In the genomic region with DNA sequence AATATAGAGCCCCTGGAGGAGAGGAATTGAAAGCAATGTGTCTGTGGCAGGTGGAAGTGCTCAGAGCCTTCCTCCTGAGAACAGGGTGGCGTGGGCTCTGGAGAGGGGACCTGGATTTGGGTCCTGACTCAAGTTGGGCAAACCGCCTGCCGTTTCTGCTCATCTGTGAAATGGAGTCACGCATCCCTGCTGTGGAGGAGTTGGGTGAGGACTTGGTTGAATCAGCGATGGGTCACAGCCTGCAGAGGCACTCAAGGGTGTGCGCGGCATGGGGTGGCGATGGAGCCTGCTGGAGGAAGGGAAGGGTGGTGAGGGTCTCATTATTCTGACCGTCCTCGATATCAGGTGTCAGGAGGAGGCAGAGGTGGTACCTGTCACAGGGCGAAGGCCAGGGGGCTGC, we compare ENCODE assay signal across 19 cellular contexts. TPM values are rescaled to one million over a fixed set of nuclear protein-coding genes. Genes with fewer than 3 reads are reported as not detected.
DNase-seq lines count a peak whose midpoint lies in the region; ATAC-seq and TF ChIP-seq lines count a peak whose summit lies in the region.
"Had no signal": no experiment of that assay in that cellular context is flagged by ENCODE, and none has a peak within 500 bp of the region (broad histone marks: within the 10 kb centered on the region; RNA-seq: fewer than 3 reads in every experiment).

No MANE protein-coding gene starts in this region.

- peak overlapping the region; percentile 54 for H3K4me3 Mint-ChIP-seq in activated T-cell treated with anti-CD3 and anti-CD28 coated beads, Interleukin-2, amount 50 U/mL, for 24 hours
- peak overlapping the region; percentile 71 for H3K4me3 Mint-ChIP-seq in activated naive CD8-positive, alpha-beta T cell treated with anti-CD3 and anti-CD28 coated beads, Interleukin-2, amount 50 U/mL, for 24 hours
- H3K4me3 Mint-ChIP-seq in stimulated activated memory B cell treated with anti-CD40 and anti-IgM and Interleukin-4, amounts not matched to agents 10 μg/mL and 1 μg/mL and 100 μg/mL, for 72 hours: peak overlapping the region; percentile 23
- no peak overlapping the region for H3K4me3 Mint-ChIP-seq in progenitor cell of endocrine pancreas (ENCODE audit: low read depth)

- no peaks in the 10 kb centered on the region for H3K27me3 Mint-ChIP-seq in activated T-cell treated with anti-CD3 and anti-CD28 coated beads, Interleukin-2, amount 50 U/mL, for 24 hours
- no peaks in the 10 kb centered on the region for H3K27me3 Mint-ChIP-seq in activated naive CD8-positive, alpha-beta T cell treated with anti-CD3 and anti-CD28 coated beads, Interleukin-2, amount 50 U/mL, for 24 hours
- peaks cover 40% of the 10 kb centered on the region for H3K27me3 Mint-ChIP-seq in stimulated activated memory B cell treated with anti-CD40 and anti-IgM and Interleukin-4, amounts not matched to agents 10 μg/mL and 1 μg/mL and 100 μg/mL, for 72 hours
- peaks cover 19% of the 10 kb centered on the region for H3K27me3 Mint-ChIP-seq in progenitor cell of endocrine pancreas

- DNase-seq in activated T-cell treated with anti-CD3 and anti-CD28 coated beads, Interleukin-2, amount 50 U/mL, for 24 hours: no peak
- no peak for DNase-seq in activated T-cell treated with anti-CD3 and anti-CD28 coated beads, Interleukin-2, amount 50 U/mL, for 1 hour
- peak; percentile 18 for DNase-seq in activated naive CD8-positive, alpha-beta T cell treated with anti-CD3 and anti-CD28 coated beads, Interleukin-2, amount 50 U/mL, for 24 hours
- DNase-seq in stimulated activated CD4-positive, alpha-beta T cell treated with anti-CD3 and anti-CD28 coated beads, Interleukin-2, amount 100 ng/mL, for 48 hours: no peak
- DNase-seq in RPMI8226 (no peak), progenitor cell of endocrine pancreas (ENCODE audit: low spot score, unreplicated experiment) (no peak)
- DNase-seq: GM23248, NCI-H2029, NCI-H510A treated with DMSO at 0.1 percent for 48 hours, ovary, Right ventricle myocardium superior, sigmoid colon had no signal

- H3K36me3 Mint-ChIP-seq in activated T-cell treated with anti-CD3 and anti-CD28 coated beads, Interleukin-2, amount 50 U/mL, for 24 hours (ENCODE audit: low read depth): no peaks in the 10 kb centered on the region
- H3K36me3 Mint-ChIP-seq in activated naive CD8-positive, alpha-beta T cell treated with anti-CD3 and anti-CD28 coated beads, Interleukin-2, amount 50 U/mL, for 24 hours (ENCODE audit: low read depth): no peaks in the 10 kb centered on the region
- H3K36me3 Mint-ChIP-seq in stimulated activated memory B cell treated with anti-CD40 and anti-IgM and Interleukin-4, amounts not matched to agents 10 μg/mL and 1 μg/mL and 100 μg/mL, for 72 hours: no peaks in the 10 kb centered on the region
- no peaks in the 10 kb centered on the region for H3K36me3 Mint-ChIP-seq in progenitor cell of endocrine pancreas (ENCODE audit: insufficient read depth)

- H3K9me3 Mint-ChIP-seq in activated T-cell treated with anti-CD3 and anti-CD28 coated beads, Interleukin-2, amount 50 U/mL, for 24 hours: no peaks in the 10 kb centered on the region
- H3K9me3 Mint-ChIP-seq in activated naive CD8-positive, alpha-beta T cell treated with anti-CD3 and anti-CD28 coated beads, Interleukin-2, amount 50 U/mL, for 24 hours: no peaks in the 10 kb centered on the region
- no peaks in the 10 kb centered on the region for H3K9me3 Mint-ChIP-seq in stimulated activated memory B cell treated with anti-CD40 and anti-IgM and Interleukin-4, amounts not matched to agents 10 μg/mL and 1 μg/mL and 100 μg/mL, for 72 hours
- H3K9me3 Mint-ChIP-seq in progenitor cell of endocrine pancreas (ENCODE audit: low read depth): no peaks in the 10 kb centered on the region

- H3K4me1 Mint-ChIP-seq in activated T-cell treated with anti-CD3 and anti-CD28 coated beads, Interleukin-2, amount 50 U/mL, for 24 hours (ENCODE audit: low read depth): peaks cover 18% of the 10 kb centered on the region
- peaks cover 16% of the 10 kb centered on the region for H3K4me1 Mint-ChIP-seq in activated naive CD8-positive, alpha-beta T cell treated with anti-CD3 and anti-CD28 coated beads, Interleukin-2, amount 50 U/mL, for 24 hours
- peaks cover 10% of the 10 kb centered on the region for H3K4me1 Mint-ChIP-seq in stimulated activated memory B cell treated with anti-CD40 and anti-IgM and Interleukin-4, amounts not matched to agents 10 μg/mL and 1 μg/mL and 100 μg/mL, for 72 hours
- peaks cover 3% of the 10 kb centered on the region for H3K4me1 Mint-ChIP-seq in progenitor cell of endocrine pancreas (ENCODE audit: low read depth)

- peak overlapping the region; percentile 79 for H3K27ac Mint-ChIP-seq in activated T-cell treated with anti-CD3 and anti-CD28 coated beads, Interleukin-2, amount 50 U/mL, for 24 hours
- peak overlapping the region; percentile 60 for H3K27ac Mint-ChIP-seq in activated naive CD8-positive, alpha-beta T cell treated with anti-CD3 and anti-CD28 coated beads, Interleukin-2, amount 50 U/mL, for 24 hours
- H3K27ac Mint-ChIP-seq in stimulated activated memory B cell treated with anti-CD40 and anti-IgM and Interleukin-4, amounts not matched to agents 10 μg/mL and 1 μg/mL and 100 μg/mL, for 72 hours: peak overlapping the region; percentile 69
- H3K27ac Mint-ChIP-seq in progenitor cell of endocrine pancreas: no peak overlapping the region

- ATAC-seq in HG03196 (IDR thresholded peaks at IDR 0.05; ENCODE audit: unreplicated experiment): peak; percentile 7
- peak; percentile 22 for ATAC-seq in activated naive CD8-positive, alpha-beta T cell treated with anti-CD3 and anti-CD28 coated beads, Interleukin-2, amount 50 U/mL, for 24 hours
- no peak for ATAC-seq in stimulated activated memory B cell treated with anti-CD40 and anti-IgM and Interleukin-4, amounts not matched to agents 10 μg/mL and 1 μg/mL and 100 μg/mL, for 72 hours
- ATAC-seq: K562 had no signal

- TF ChIP-seq CTCF in progenitor cell of endocrine pancreas (IDR thresholded peaks at IDR 0.05; ENCODE audit: unreplicated experiment): no peak

RNA-seq across cellular contexts. Expression of a gene that starts 3.1 kb away (rescaled TPM):
- not detected in 2 replicates for total RNA-seq in progenitor cell of endocrine pancreas
- total RNA-seq: GM23248; K562; kidney epithelial cell; mononuclear cell; T-helper 1 cell treated with Interleukin-12 subunit alpha and Interleukin-12 subunit beta and Interleukin-4 antibody, amounts not matched to agents 30 ng/mL and 1 ng/mL, for 36 hours; temporal lobe had no signal

RNA-seq across cellular contexts. Expression of a gene that starts 7.2 kb away (rescaled TPM):
- 87.1 and 94.7 TPM in 2 replicates for total RNA-seq in progenitor cell of endocrine pancreas

RNA-seq across cellular contexts. Expression of a gene that starts 45.8 kb away (rescaled TPM):
- total RNA-seq in progenitor cell of endocrine pancreas: not detected in 2 replicates
- total RNA-seq: GM23248; K562; kidney epithelial cell; mononuclear cell; ovary; Right ventricle myocardium superior; sigmoid colon; T-helper 1 cell treated with Interleukin-12 subunit alpha and Interleukin-12 subunit beta and Interleukin-4 antibody, amounts not matched to agents 30 ng/mL and 1 ng/mL, for 36 hours; temporal lobe had no signal

RNA-seq across cellular contexts. Expression of a gene that starts 48.9 kb away (rescaled TPM):
- total RNA-seq in progenitor cell of endocrine pancreas: 1.4 and 1.8 TPM in 2 replicates
- total RNA-seq: GM23248; K562; kidney epithelial cell; Right ventricle myocardium superior; T-helper 1 cell treated with Interleukin-12 subunit alpha and Interleukin-12 subunit beta and Interleukin-4 antibody, amounts not matched to agents 30 ng/mL and 1 ng/mL, for 36 hours had no signal

RNA-seq across cellular contexts. Expression of a gene that starts 49.0 kb away (rescaled TPM):
- 43.8 and 47.7 TPM in 2 replicates for total RNA-seq in progenitor cell of endocrine pancreas
